Comparison of ENCODE assay signal across 8 cellular contexts in the genomic region with DNA sequence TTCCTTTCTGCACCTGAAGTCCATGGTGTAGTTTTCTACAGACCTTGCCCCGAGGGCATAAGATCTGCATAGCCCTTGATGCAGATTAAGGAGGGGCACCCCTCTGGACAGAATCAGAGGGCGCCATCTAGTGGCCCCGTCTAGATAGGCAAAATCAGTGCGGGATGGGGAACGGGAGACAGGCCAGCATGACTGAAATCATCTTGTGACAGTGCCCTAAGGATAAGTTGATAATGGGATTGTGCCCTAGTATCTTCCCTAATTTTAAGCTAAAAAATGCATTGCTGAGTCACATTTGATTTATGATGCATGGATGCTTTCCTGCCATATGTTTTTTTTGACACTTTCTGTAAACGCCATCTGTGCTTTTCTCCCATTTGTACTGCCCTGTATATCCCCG. TPM values are rescaled to one million over a fixed set of nuclear protein-coding genes. Genes with fewer than 3 reads are reported as not detected.
DNase-seq lines count a peak whose midpoint lies in the region; ATAC-seq and TF ChIP-seq lines count a peak whose summit lies in the region.

No MANE protein-coding gene starts in this region.

- H3K79me2 ChIP-seq in OCI-LY1 (ENCODE audit: insufficient read depth, low read length): no peaks in the 10 kb centered on the region

- H3K27me3 ChIP-seq in OCI-LY1 (ENCODE audit: insufficient read depth, low read length) (no peaks in the 10 kb centered on the region), neutrophil (no peaks in the 10 kb centered on the region), thyroid gland (no peaks in the 10 kb centered on the region)

- no peak overlapping the region for H2AFZ ChIP-seq in OCI-LY1 (ENCODE audit: low read length)

- H3K27ac ChIP-seq in OCI-LY1 (ENCODE audit: low read depth, low read length, poor library complexity, severe bottlenecking): no peak overlapping the region
- H3K27ac ChIP-seq in neutrophil: no peak overlapping the region
- H3K27ac ChIP-seq in thyroid gland: no peak overlapping the region

- H3K4me1 ChIP-seq in OCI-LY1 (ENCODE audit: insufficient read depth, low read length, severe bottlenecking) (peaks cover 4% of the 10 kb centered on the region), neutrophil (ENCODE audit: control insufficient read depth in 1 of 2, insufficient read depth in 1 of 2, low read depth in 1 of 2, low read length in 1 of 2) (no peaks in the 10 kb centered on the region), thyroid gland (no peaks in the 10 kb centered on the region)

- H3K4me2 ChIP-seq in OCI-LY1 (ENCODE audit: low read length): no peak overlapping the region

- H3K4me1 Mint-ChIP-seq in activated T-cell treated with anti-CD3 and anti-CD28 coated beads, Interleukin-2, amount 50 U/mL, for 4 hours (ENCODE audit: low read depth): peaks cover 20% of the 10 kb centered on the region

- H3K9me3 ChIP-seq in OCI-LY1 (ENCODE audit: low read length): no peaks in the 10 kb centered on the region
- H3K9me3 ChIP-seq in neutrophil: no peaks in the 10 kb centered on the region
- H3K9me3 ChIP-seq in thyroid gland: no peaks in the 10 kb centered on the region

- TF ChIP-seq CTCF in OCI-LY1 (IDR thresholded peaks at IDR 0.05; ENCODE audit: low read length) (peak; percentile 91), neutrophil (IDR thresholded peaks at IDR 0.05) (peak; percentile 54), thyroid gland (IDR thresholded peaks at IDR 0.05) (peak; percentile 63 to 86 (median 72))

- H3K9me2 ChIP-seq in OCI-LY1 (ENCODE audit: low read depth, low read length): no peaks in the 10 kb centered on the region

- H3K4me3 ChIP-seq in OCI-LY1 (ENCODE audit: low read depth, low read length, poor library complexity, severe bottlenecking) (no peak overlapping the region), neutrophil (ENCODE audit: low read depth in 1 of 2, low read length in 1 of 2) (no peak overlapping the region), thyroid gland (replicated peaks in 1 of 3) (no peak overlapping the region)

- intact Hi-C loops in thyroid gland (cut with DNase I): loop anchor here (10.0 kb wide), 2 partner anchors 121 to 171 kb away; a partner anchor contains a TSS

- H3K36me3 ChIP-seq in OCI-LY1 (ENCODE audit: insufficient read depth, low read length): peaks cover 27% of the 10 kb centered on the region; the same call in 1 of the 2 replicates
- H3K36me3 ChIP-seq in neutrophil: peaks cover 14% of the 10 kb centered on the region
- H3K36me3 ChIP-seq in thyroid gland: peaks cover 27 to 30% of the 10 kb centered on the region in 2 donors

- H3K9me3 Mint-ChIP-seq in activated T-cell treated with anti-CD3 and anti-CD28 coated beads, Interleukin-2, amount 50 U/mL, for 4 hours: no peaks in the 10 kb centered on the region

- no peak overlapping the region for H3K4me3 Mint-ChIP-seq in activated T-cell treated with anti-CD3 and anti-CD28 coated beads, Interleukin-2, amount 50 U/mL, for 4 hours

- ATAC-seq in activated T-cell treated with anti-CD3 and anti-CD28 coated beads, Interleukin-2, amount 50 U/mL, for 4 hours: peak; percentile 42 to 44
- ATAC-seq in HG03280 (IDR thresholded peaks at IDR 0.05; ENCODE audit: unreplicated experiment): no peak

- H3K9ac ChIP-seq in OCI-LY1 (ENCODE audit: low read length): no peak overlapping the region

- no peaks in the 10 kb centered on the region for H3F3A ChIP-seq in OCI-LY1 (ENCODE audit: insufficient read depth, low read length)

- H3K27me3 Mint-ChIP-seq in activated T-cell treated with anti-CD3 and anti-CD28 coated beads, Interleukin-2, amount 50 U/mL, for 4 hours (ENCODE audit: low read depth): no peaks in the 10 kb centered on the region

- no peaks in the 10 kb centered on the region for H4K20me1 ChIP-seq in OCI-LY1 (ENCODE audit: insufficient read depth, low read length)

- no peak for TF ChIP-seq POLR2A in thyroid gland (IDR thresholded peaks at IDR 0.05)

- DNase-seq in COLO668 (lab: John Stamatoyannopoulos, UW; ENCODE audit: unreplicated experiment): peak; percentile 77
- peak; percentile 95 for DNase-seq in HT-29 (ENCODE audit: low spot score)
- peak; percentile 65 for DNase-seq in activated T-cell treated with anti-CD3 and anti-CD28 coated beads, Interleukin-2, amount 50 U/mL, for 4 hours
- peak; percentile 64 for DNase-seq in fibroblast of gingiva (ENCODE audit: low read depth)
- DNase-seq in thyroid gland: peak; percentile 67 to 80

- 34 to 36% methylated on average over 7 of the region's 7 CpGs for WGBS in thyroid gland, 2 donors

- peaks cover 18% of the 10 kb centered on the region for H3K36me3 Mint-ChIP-seq in activated T-cell treated with anti-CD3 and anti-CD28 coated beads, Interleukin-2, amount 50 U/mL, for 4 hours (ENCODE audit: insufficient read depth)

RNA-seq across cellular contexts. Expression of a gene that starts 19.1 kb away (rescaled TPM):
- total RNA-seq in HT-29 (2014; rRNA removed; shearing (Covaris generic)): 401 and 403 TPM in 2 replicates
- total RNA-seq in activated T-cell treated with anti-CD3 and anti-CD28 coated beads, Interleukin-2, amount 50 U/mL, for 4 hours: 100 to 1,000 TPM; 383 to 449 (median 421) TPM
- total RNA-seq in thyroid gland: 100 to 1,000 TPM; 118 to 446 (median 224) TPM

RNA-seq across cellular contexts. Expression of a gene that starts 58.3 kb away (rescaled TPM):
- total RNA-seq in HT-29 (2014; rRNA removed; shearing (Covaris generic)): 83.2 and 89.6 TPM in 2 replicates
- 10 to 100 TPM; 55.9 to 65.0 (median 63.5) TPM for total RNA-seq in activated T-cell treated with anti-CD3 and anti-CD28 coated beads, Interleukin-2, amount 50 U/mL, for 4 hours
- total RNA-seq in thyroid gland: 10 to 100 TPM in 3 of 4 donors, 1 to 10 TPM in 1; 7.9 to 15.9 (median 11.8) TPM
